ENCODE assay signal across 21 cellular contexts in the genomic region with DNA sequence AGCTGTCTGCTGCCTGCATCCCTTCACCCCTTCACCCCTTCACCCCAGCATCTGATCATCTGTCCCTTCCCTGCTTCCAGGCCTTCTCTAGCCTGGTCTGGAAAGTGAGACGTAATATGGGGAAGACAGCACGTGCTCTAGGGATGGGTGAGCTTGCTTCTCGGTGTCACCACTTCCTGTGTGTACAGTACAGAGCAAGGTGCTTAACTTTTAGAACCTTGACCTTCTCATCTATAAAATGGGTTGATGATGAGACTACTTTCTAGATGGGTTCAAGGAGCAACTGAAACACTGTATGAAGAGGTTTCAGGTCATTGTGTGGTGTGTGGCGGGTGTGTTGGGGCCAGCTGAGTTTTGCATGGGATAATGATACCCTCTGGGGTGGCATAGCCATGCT.
A peak's percentile ranks its signal among the peaks of the same experiment; 100 is the strongest.
DNase-seq lines count a peak whose midpoint lies in the region; ATAC-seq and TF ChIP-seq lines count a peak whose summit lies in the region.
"Had no signal": no experiment of that assay in that cellular context is flagged by ENCODE, and none has a peak within 500 bp of the region (broad histone marks: within the 10 kb centered on the region; RNA-seq: fewer than 3 reads in every experiment).

No MANE protein-coding gene starts in this region.

- TF ChIP-seq CTCF in RWPE1 (conservative IDR thresholded peaks at IDR 0.05; ENCODE audit: low read depth) (no peak), endodermal cell (conservative IDR thresholded peaks at IDR 0.05) (no peak), osteoblast (IDR thresholded peaks at IDR 0.05; ENCODE audit: extremely low read depth, low read depth, low read length) (no peak)

- WGBS in endodermal cell (ENCODE audit: insufficient coverage in 1 of 2, insufficient read length in 1 of 2), 2 experiments: 90 to 93% methylated on average over 3 to 4 of the region's 4 CpGs

- H3K4me2 ChIP-seq in BLaER1 (peak overlapping the region; percentile 97), osteoblast (ENCODE audit: insufficient read depth, low read length) (peak overlapping the region; percentile 34)

- H3K4me1 ChIP-seq in BLaER1: peaks cover 100% of the 10 kb centered on the region
- peaks cover 8% of the 10 kb centered on the region for H3K4me1 ChIP-seq in endodermal cell (ENCODE audit: control insufficient read depth, insufficient read depth, low read length)
- peaks cover 25% of the 10 kb centered on the region for H3K4me1 ChIP-seq in osteoblast (ENCODE audit: insufficient read depth, low read length)

- no peak overlapping the region for H2AFZ ChIP-seq in osteoblast (ENCODE audit: low read length)

- H3K4me3 ChIP-seq in BLaER1 (peak overlapping the region; percentile 60; the same call in 1 of the 2 replicates), endodermal cell (ENCODE audit: low read length) (no peak overlapping the region), osteoblast (ENCODE audit: insufficient read depth, low read length) (no peak overlapping the region)
- H3K4me3 ChIP-seq: body of pancreas had no signal

- no peaks in the 10 kb centered on the region for H4K20me1 ChIP-seq in BLaER1
- H4K20me1 ChIP-seq in osteoblast (ENCODE audit: insufficient read depth, low read length): no peaks in the 10 kb centered on the region

- no peak overlapping the region for H3K4me3 Mint-ChIP-seq in endodermal cell
- H3K4me3 Mint-ChIP-seq: activated naive CD4-positive, alpha-beta T cell treated with anti-CD3 and anti-CD28 coated beads, Interleukin-2, amount 10 ng/mL, durations not matched to agents 7 days and 5 days; effector memory CD8-positive, alpha-beta T cell; nephron progenitor cell had no signal

- no peaks in the 10 kb centered on the region for H3K27me3 Mint-ChIP-seq in endodermal cell (ENCODE audit: insufficient read depth)

- DNase-seq in RWPE1 (ENCODE audit: low spot score) (no peak), endodermal cell (no peak), osteoblast (ENCODE audit: insufficient read length, low spot score, missing footprints) (no peak), cortex of kidney (lab: John Stamatoyannopoulos, UW) (no peak), foreskin melanocyte (no peak), NCI-H345 treated with DMSO at 0.1 percent for 48 hours (lab: John Stamatoyannopoulos, UW; ENCODE audit: unreplicated experiment) (no peak)
- DNase-seq: activated CD4-positive, alpha-beta T cell treated with anti-CD3 and anti-CD28 coated beads for 4 hours; activated CD8-positive, alpha-beta memory T cell treated with anti-CD3 and anti-CD28 coated beads, Interleukin-2, amount 50 U/mL, for 4 hours; activated naive CD4-positive, alpha-beta T cell treated with anti-CD3 and anti-CD28 coated beads, Interleukin-2, amount 10 ng/mL, durations not matched to agents 7 days and 5 days; AML-193; body of pancreas; Calu3; effector memory CD8-positive, alpha-beta T cell; Kasumi-1; NCI-H1417 treated with DMSO at 0.1 percent for 48 hours; NCI-H2227 treated with DMSO at 0.1 percent for 48 hours; nephron progenitor cell; SHP77 treated with DMSO at 0.1 percent for 48 hours; stimulated activated CD4-positive, alpha-beta T cell treated with anti-CD3 and anti-CD28 coated beads, Interleukin-1b, Interleukin-23, amount 100 ng/mL, for 48 hours had no signal

- CTCF ChIA-PET in RWPE1 (lab: Yijun Ruan, JAX): interaction anchor here (0.5 to 0.8 kb wide), 3 partner anchors 15 to 58 kb away, joined by 3 read pairs; no protein-coding TSS in a partner anchor

- H3K79me2 ChIP-seq in osteoblast (ENCODE audit: insufficient read depth, low read length): no peaks in the 10 kb centered on the region

- no peaks in the 10 kb centered on the region for H3K9me3 Mint-ChIP-seq in endodermal cell
- H3K9me3 Mint-ChIP-seq: activated naive CD4-positive, alpha-beta T cell treated with anti-CD3 and anti-CD28 coated beads, Interleukin-2, amount 10 ng/mL, durations not matched to agents 7 days and 5 days; effector memory CD8-positive, alpha-beta T cell; nephron progenitor cell had no signal

- H3K27ac Mint-ChIP-seq in endodermal cell: no peak overlapping the region
- H3K27ac Mint-ChIP-seq: activated naive CD4-positive, alpha-beta T cell treated with anti-CD3 and anti-CD28 coated beads, Interleukin-2, amount 10 ng/mL, durations not matched to agents 7 days and 5 days; effector memory CD8-positive, alpha-beta T cell had no signal

- H3K4me1 Mint-ChIP-seq in endodermal cell: peaks cover 37% of the 10 kb centered on the region
- H3K4me1 Mint-ChIP-seq: activated naive CD4-positive, alpha-beta T cell treated with anti-CD3 and anti-CD28 coated beads, Interleukin-2, amount 10 ng/mL, durations not matched to agents 7 days and 5 days had no signal

- H3K9me3 ChIP-seq in BLaER1 (no peaks in the 10 kb centered on the region), endodermal cell (ENCODE audit: control insufficient read depth, low read length) (no peaks in the 10 kb centered on the region), osteoblast (ENCODE audit: low read depth, low read length) (no peaks in the 10 kb centered on the region)
- H3K9me3 ChIP-seq: body of pancreas had no signal

- no peak for ATAC-seq in GM21717 (IDR thresholded peaks at IDR 0.05; ENCODE audit: unreplicated experiment)
- ATAC-seq: effector memory CD8-positive, alpha-beta T cell had no signal

- H3K27ac ChIP-seq in BLaER1: peak overlapping the region; percentile 95
- H3K27ac ChIP-seq in RWPE1: peak overlapping the region; percentile 89
- H3K27ac ChIP-seq in endodermal cell (ENCODE audit: low read depth, low read length): peak overlapping the region; percentile 16
- peak overlapping the region; percentile 64 for H3K27ac ChIP-seq in osteoblast (ENCODE audit: low read depth, low read length)

- H3K27me3 ChIP-seq in BLaER1: no peaks in the 10 kb centered on the region
- H3K27me3 ChIP-seq in endodermal cell (ENCODE audit: control insufficient read depth, insufficient read depth, low read length, poor library complexity, severe bottlenecking): no peaks in the 10 kb centered on the region
- no peaks in the 10 kb centered on the region for H3K27me3 ChIP-seq in osteoblast (ENCODE audit: insufficient read depth, low read length)
- H3K27me3 ChIP-seq: body of pancreas had no signal

- peak overlapping the region; percentile 83 for H3K9ac ChIP-seq in BLaER1
- no peak overlapping the region for H3K9ac ChIP-seq in endodermal cell (ENCODE audit: extremely low read depth, low read length, poor library complexity, severe bottlenecking)

- POLR2A ChIA-PET in RWPE1 (lab: Yijun Ruan, JAX; ENCODE audit: low non-redundant PET): no interaction called here

- no peaks in the 10 kb centered on the region for H3K36me3 Mint-ChIP-seq in endodermal cell (ENCODE audit: low read depth)
- H3K36me3 Mint-ChIP-seq: activated naive CD4-positive, alpha-beta T cell treated with anti-CD3 and anti-CD28 coated beads, Interleukin-2, amount 10 ng/mL, durations not matched to agents 7 days and 5 days had no signal

- no peaks in the 10 kb centered on the region for H3K36me3 ChIP-seq in BLaER1
- no peaks in the 10 kb centered on the region for H3K36me3 ChIP-seq in endodermal cell (ENCODE audit: control insufficient read depth, insufficient read depth, low read length)
- H3K36me3 ChIP-seq in osteoblast (ENCODE audit: insufficient read depth, low read length): no peaks in the 10 kb centered on the region

Comparison
In these comparisons a context has a peak if more than half of its experiments do, and no peak if none do; other contexts are left out.
1. H3K27ac ChIP-seq: peak in every context shown above with its lines; median percentile 95 in BLaER1; 89 in RWPE1; 64 in osteoblast; 16 in endodermal cell.